ENCODE assay signal across 1 cellular context in genomic region chr14:104890292-104890691, GRCh38. TPM values are rescaled to one million over a fixed set of nuclear protein-coding genes. Genes with fewer than 3 reads are reported as not detected.
"Had no signal": no experiment of that assay in that cellular context is flagged by ENCODE, and none has a peak within 500 bp of the region (broad histone marks: within the 10 kb centered on the region; RNA-seq: fewer than 3 reads in every experiment).

No MANE protein-coding gene starts in this region.

RNA-seq across cellular contexts. Expression of gene PLD4, which starts 34.4 kb away (rescaled TPM):
- total RNA-seq: G401 had no signal
